ENCODE assay signal across 13 cellular contexts in genomic region chr1:8097908-8098307, GRCh38.
DNase-seq lines count a peak whose midpoint lies in the region; ATAC-seq and TF ChIP-seq lines count a peak whose summit lies in the region.
"Had no signal": no experiment of that assay in that cellular context is flagged by ENCODE, and none has a peak within 500 bp of the region (broad histone marks: within the 10 kb centered on the region; RNA-seq: fewer than 3 reads in every experiment).

No MANE protein-coding gene starts in this region.

- H3K4me1 ChIP-seq in right lobe of liver (peaks cover 0 to 49% (median 23%) of the 10 kb centered on the region in 4 donors), upper lobe of left lung (peaks cover 20 to 37% (median 34%) of the 10 kb centered on the region in 4 donors)

- peak overlapping the region; percentile 76 to 97 for H3K4me3 Mint-ChIP-seq in activated T-cell treated with anti-CD3 and anti-CD28 coated beads, Interleukin-2, amount 50 U/mL, for 72 hours
- no peak overlapping the region for H3K4me3 Mint-ChIP-seq in T-helper 17 cell
- H3K4me3 Mint-ChIP-seq in stimulated activated memory B cell treated with anti-CD40 and anti-IgM and Interleukin-4, amounts not matched to agents 10 μg/mL and 1 μg/mL and 100 μg/mL, for 72 hours = no peak overlapping the region
- H3K4me3 Mint-ChIP-seq: B cell, neural crest cell had no signal

- H3K4me3 ChIP-seq in right lobe of liver (no peak overlapping the region), upper lobe of left lung (no peak overlapping the region)
- H3K4me3 ChIP-seq: HAP-1 had no signal

- TF ChIP-seq EP300 in upper lobe of left lung (IDR thresholded peaks at IDR 0.05) = no peak

- no peak overlapping the region for H3K27ac Mint-ChIP-seq in activated T-cell treated with anti-CD3 and anti-CD28 coated beads, Interleukin-2, amount 50 U/mL, for 72 hours
- peak overlapping the region; percentile 66 for H3K27ac Mint-ChIP-seq in T-helper 17 cell
- no peak overlapping the region for H3K27ac Mint-ChIP-seq in stimulated activated memory B cell treated with anti-CD40 and anti-IgM and Interleukin-4, amounts not matched to agents 10 μg/mL and 1 μg/mL and 100 μg/mL, for 72 hours
- H3K27ac Mint-ChIP-seq: B cell had no signal

- peak overlapping the region; percentile 71 to 82 (median 80) for H3K27ac ChIP-seq in right lobe of liver
- peak overlapping the region; percentile 73 to 82 (median 78) for H3K27ac ChIP-seq in upper lobe of left lung

- H3K9me3 ChIP-seq in T-helper 17 cell (ENCODE audit: control insufficient read depth, low read length, poor library complexity, severe bottlenecking) (no peaks in the 10 kb centered on the region), right lobe of liver (no peaks in the 10 kb centered on the region), upper lobe of left lung (no peaks in the 10 kb centered on the region)
- H3K9me3 ChIP-seq: HAP-1 had no signal

- no peaks in the 10 kb centered on the region for H3K27me3 ChIP-seq in right lobe of liver
- no peaks in the 10 kb centered on the region for H3K27me3 ChIP-seq in upper lobe of left lung

- 24% methylated on average over 5 of the region's 5 CpGs for WGBS in right lobe of liver (ENCODE audit: insufficient coverage, low coverage, low lambda C conversion rate, missing lambda C conversion rate)
- 63 to 76% methylated on average over 5 of the region's 5 CpGs for WGBS in upper lobe of left lung, 2 donors

- no peak for TF ChIP-seq CTCF in right lobe of liver (IDR thresholded peaks at IDR 0.05)
- TF ChIP-seq CTCF in upper lobe of left lung (IDR thresholded peaks at IDR 0.05) = no peak

- no peak for ATAC-seq in activated T-cell treated with anti-CD3 and anti-CD28 coated beads, Interleukin-2, amount 50 U/mL, for 72 hours (replicated peaks in 1 of 2)
- ATAC-seq in T-helper 17 cell (no peak), right lobe of liver (peak; percentile 51 to 74 (median 63)), upper lobe of left lung (ENCODE audit: low FRiP score in 2 of 2) (no peak), GM21528 (IDR thresholded peaks at IDR 0.05; ENCODE audit: low FRiP score, unreplicated experiment) (no peak)
- no peak for ATAC-seq in stimulated activated memory B cell treated with anti-CD40 and anti-IgM and Interleukin-4, amounts not matched to agents 10 μg/mL and 1 μg/mL and 100 μg/mL, for 72 hours

- H3K36me3 Mint-ChIP-seq in activated T-cell treated with anti-CD3 and anti-CD28 coated beads, Interleukin-2, amount 50 U/mL, for 72 hours (ENCODE audit: insufficient read depth in 2 of 2) = no peaks in the 10 kb centered on the region
- H3K36me3 Mint-ChIP-seq in T-helper 17 cell (ENCODE audit: low read depth) = peaks cover 6% of the 10 kb centered on the region
- no peaks in the 10 kb centered on the region for H3K36me3 Mint-ChIP-seq in stimulated activated memory B cell treated with anti-CD40 and anti-IgM and Interleukin-4, amounts not matched to agents 10 μg/mL and 1 μg/mL and 100 μg/mL, for 72 hours

- peak; percentile 30 for TF ChIP-seq POLR2A in right lobe of liver (IDR thresholded peaks at IDR 0.05)
- TF ChIP-seq POLR2A in upper lobe of left lung (IDR thresholded peaks at IDR 0.05) = no peak

- H3K27me3 Mint-ChIP-seq in activated T-cell treated with anti-CD3 and anti-CD28 coated beads, Interleukin-2, amount 50 U/mL, for 72 hours (ENCODE audit: low read depth) = peaks cover 27% of the 10 kb centered on the region
- peaks cover 12% of the 10 kb centered on the region for H3K27me3 Mint-ChIP-seq in T-helper 17 cell
- H3K27me3 Mint-ChIP-seq in stimulated activated memory B cell treated with anti-CD40 and anti-IgM and Interleukin-4, amounts not matched to agents 10 μg/mL and 1 μg/mL and 100 μg/mL, for 72 hours = peaks cover 10% of the 10 kb centered on the region

- H3K4me1 Mint-ChIP-seq in activated T-cell treated with anti-CD3 and anti-CD28 coated beads, Interleukin-2, amount 50 U/mL, for 72 hours (ENCODE audit: low read depth) = peaks cover 54% of the 10 kb centered on the region
- H3K4me1 Mint-ChIP-seq in T-helper 17 cell = peaks cover 10% of the 10 kb centered on the region
- peaks cover 11% of the 10 kb centered on the region for H3K4me1 Mint-ChIP-seq in stimulated activated memory B cell treated with anti-CD40 and anti-IgM and Interleukin-4, amounts not matched to agents 10 μg/mL and 1 μg/mL and 100 μg/mL, for 72 hours

- H3K36me3 ChIP-seq in right lobe of liver (no peaks in the 10 kb centered on the region), upper lobe of left lung (no peaks in the 10 kb centered on the region)
- H3K36me3 ChIP-seq: HAP-1 had no signal

- DNase-seq in activated T-cell treated with anti-CD3 and anti-CD28 coated beads, Interleukin-2, amount 50 U/mL, for 72 hours = no peak
- DNase-seq in activated T-cell treated with anti-CD3 and anti-CD28 coated beads, Interleukin-2, amount 50 U/mL, for 48 hours = no peak
- DNase-seq in T-helper 17 cell = no peak
- no peak for DNase-seq in right lobe of liver
- no peak for DNase-seq in upper lobe of left lung
- no peak for DNase-seq in stimulated activated CD4-positive, alpha-beta T cell treated with anti-CD3 and anti-CD28 coated beads, Interleukin-4, amount 100 ng/mL, for 4 hours
- DNase-seq: activated naive CD8-positive, alpha-beta T cell treated with anti-CD3 and anti-CD28 coated beads, Interleukin-2, amount 50 U/mL, for 24 hours; NCI-H526 had no signal

- H3K9me3 Mint-ChIP-seq in activated T-cell treated with anti-CD3 and anti-CD28 coated beads, Interleukin-2, amount 50 U/mL, for 72 hours = no peaks in the 10 kb centered on the region
- H3K9me3 Mint-ChIP-seq in stimulated activated memory B cell treated with anti-CD40 and anti-IgM and Interleukin-4, amounts not matched to agents 10 μg/mL and 1 μg/mL and 100 μg/mL, for 72 hours = no peaks in the 10 kb centered on the region
- H3K9me3 Mint-ChIP-seq: activated naive CD8-positive, alpha-beta T cell treated with anti-CD3 and anti-CD28 coated beads, Interleukin-2, amount 50 U/mL, for 24 hours; neural crest cell had no signal

- intact Hi-C loops in right lobe of liver (cut with DNase I) = no loop called here

Comparison
In these comparisons a context has a peak if more than half of its experiments do, and no peak if none do; other contexts are left out.
1. ATAC-seq: peak in right lobe of liver (4 of 4); none in activated T-cell treated with anti-CD3 and anti-CD28 coated beads, Interleukin-2, amount 50 U/mL, for 72 hours (0 of 2), T-helper 17 cell (single experiment), upper lobe of left lung (0 of 2), GM21528 (single experiment) and stimulated activated memory B cell treated with anti-CD40 and anti-IgM and Interleukin-4, amounts not matched to agents 10 μg/mL and 1 μg/mL and 100 μg/mL, for 72 hours (single experiment).
2. H3K4me3 Mint-ChIP-seq: peak in activated T-cell treated with anti-CD3 and anti-CD28 coated beads, Interleukin-2, amount 50 U/mL, for 72 hours (2 of 2); none in T-helper 17 cell (single experiment) and stimulated activated memory B cell treated with anti-CD40 and anti-IgM and Interleukin-4, amounts not matched to agents 10 μg/mL and 1 μg/mL and 100 μg/mL, for 72 hours (single experiment).